14 cellular contexts compared by ENCODE assay signal in the genomic region with DNA sequence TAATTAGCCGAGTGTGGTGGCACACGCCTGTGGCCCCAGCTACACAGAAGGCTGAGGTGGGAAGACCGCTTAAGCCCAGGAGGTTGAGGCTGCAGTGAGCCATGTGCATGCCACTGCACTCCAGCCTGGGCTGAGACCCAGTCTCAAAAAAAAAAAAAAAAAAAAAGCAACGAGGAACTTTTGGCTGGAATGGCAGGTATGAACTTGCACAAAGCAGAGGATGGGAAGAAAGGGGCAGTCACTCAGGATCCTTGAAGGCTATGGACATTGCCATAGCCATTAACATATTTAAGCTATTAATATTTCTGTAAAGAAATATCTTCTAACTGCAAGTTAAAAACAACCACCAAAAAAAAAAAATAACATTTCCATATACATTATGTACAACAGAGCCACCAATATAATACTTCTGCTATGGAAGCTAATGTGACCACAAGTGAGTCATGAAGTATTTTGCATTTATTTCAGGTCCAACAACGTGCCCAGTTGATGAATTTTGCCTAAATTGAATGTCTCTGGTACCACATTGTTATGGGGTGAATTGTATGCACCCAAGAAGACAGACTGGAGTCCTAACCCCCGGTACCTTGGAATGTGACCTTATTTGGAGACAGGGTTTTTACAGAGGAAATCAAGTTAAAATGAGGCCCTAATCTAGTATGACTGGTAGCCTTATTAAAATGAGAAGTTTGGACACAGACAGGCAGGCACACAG.
DNase-seq lines count a peak whose midpoint lies in the region; ATAC-seq and TF ChIP-seq lines count a peak whose summit lies in the region.
"Had no signal": no experiment of that assay in that cellular context is flagged by ENCODE, and none has a peak within 500 bp of the region (broad histone marks: within the 10 kb centered on the region; RNA-seq: fewer than 3 reads in every experiment).

No MANE protein-coding gene starts in this region.

- H3K27ac Mint-ChIP-seq in MCF 10A (ENCODE audit: low read depth, unreplicated experiment) (peak overlapping the region; percentile 84), WTC11 (no peak overlapping the region)
- H3K27ac Mint-ChIP-seq in natural killer cell treated with Interleukin-12 subunit alpha and Interleukin-12 subunit beta and Interleukin-15 and Interleukin-18, amount 100 ng/mL, for 72 hours: no peak overlapping the region

- peaks cover 48% of the 10 kb centered on the region for H3K4me1 Mint-ChIP-seq in MCF 10A (ENCODE audit: insufficient read depth, unreplicated experiment)
- H3K4me1 Mint-ChIP-seq in natural killer cell treated with Interleukin-12 subunit alpha and Interleukin-12 subunit beta and Interleukin-15 and Interleukin-18, amount 100 ng/mL, for 72 hours (ENCODE audit: low read depth in 2 of 2): peaks cover 72 to 77% of the 10 kb centered on the region in 2 donors
- peaks cover 63% of the 10 kb centered on the region for H3K4me1 Mint-ChIP-seq in WTC11

- H3K27me3 Mint-ChIP-seq in MCF 10A (ENCODE audit: insufficient read depth, unreplicated experiment) (no peaks in the 10 kb centered on the region), WTC11 (ENCODE audit: low read depth) (no peaks in the 10 kb centered on the region)
- H3K27me3 Mint-ChIP-seq in natural killer cell treated with Interleukin-12 subunit alpha and Interleukin-12 subunit beta and Interleukin-15 and Interleukin-18, amount 100 ng/mL, for 72 hours: no peaks in the 10 kb centered on the region
- H3K27me3 Mint-ChIP-seq: activated CD4-positive, alpha-beta T cell treated with anti-CD3 and anti-CD28 coated beads, Interleukin-2, amount 10 ng/mL, durations not matched to agents 24 days and 14 days; naive B cell had no signal

- no peaks in the 10 kb centered on the region for H3K27me3 ChIP-seq in H7 (ENCODE audit: control insufficient read depth, insufficient read depth, low read length)
- H3K27me3 ChIP-seq: heart right ventricle had no signal

- H3K4me3 Mint-ChIP-seq in MCF 10A (ENCODE audit: unreplicated experiment): no peak overlapping the region
- peak overlapping the region; percentile 66 for H3K4me3 Mint-ChIP-seq in natural killer cell treated with Interleukin-12 subunit alpha and Interleukin-12 subunit beta and Interleukin-15 and Interleukin-18, amount 100 ng/mL, for 72 hours
- no peak overlapping the region for H3K4me3 Mint-ChIP-seq in WTC11
- H3K4me3 Mint-ChIP-seq: activated CD4-positive, alpha-beta T cell treated with anti-CD3 and anti-CD28 coated beads, Interleukin-2, amount 10 ng/mL, durations not matched to agents 24 days and 14 days had no signal

- peaks cover 5% of the 10 kb centered on the region for H3K36me3 Mint-ChIP-seq in MCF 10A (ENCODE audit: insufficient read depth, unreplicated experiment)
- peaks cover 4% of the 10 kb centered on the region for H3K36me3 Mint-ChIP-seq in natural killer cell treated with Interleukin-12 subunit alpha and Interleukin-12 subunit beta and Interleukin-15 and Interleukin-18, amount 100 ng/mL, for 72 hours
- H3K36me3 Mint-ChIP-seq in WTC11: peaks cover 1% of the 10 kb centered on the region
- H3K36me3 Mint-ChIP-seq: naive B cell had no signal

- POLR2A ChIA-PET in MCF 10A (lab: Yijun Ruan, JAX) (interaction anchor here (1.0 to 13.6 kb wide), 6 partner anchors 10 to 68 kb away, joined by 3 to 120 read pairs (median 6); no protein-coding TSS in a partner anchor), WTC11 (lab: Charles Lee) (interaction anchor here (0.6 to 0.9 kb wide), 2 partner anchors 17 to 60 kb away, joined by 4 to 6 read pairs; no protein-coding TSS in a partner anchor)

- H3K9me3 Mint-ChIP-seq in MCF 10A (ENCODE audit: unreplicated experiment) (no peaks in the 10 kb centered on the region), WTC11 (peaks cover 2% of the 10 kb centered on the region; the same call in 1 of the 2 replicates)
- peaks cover 3% of the 10 kb centered on the region for H3K9me3 Mint-ChIP-seq in natural killer cell treated with Interleukin-12 subunit alpha and Interleukin-12 subunit beta and Interleukin-15 and Interleukin-18, amount 100 ng/mL, for 72 hours
- H3K9me3 Mint-ChIP-seq: activated CD4-positive, alpha-beta T cell treated with anti-CD3 and anti-CD28 coated beads, Interleukin-2, amount 10 ng/mL, durations not matched to agents 24 days and 14 days had no signal

- BruUV-seq in MCF 10A (replicated peaks; lab: Mats Ljungman, UMichigan): no TSS peak

- intact Hi-C loops in MCF 10A (cut with micrococcal nuclease): no loop called here

- no peak for ATAC-seq in natural killer cell treated with Interleukin-12 subunit alpha and Interleukin-12 subunit beta and Interleukin-15 and Interleukin-18, amount 100 ng/mL, for 72 hours
- ATAC-seq in GM19035 (IDR thresholded peaks at IDR 0.05; ENCODE audit: unreplicated experiment) (no peak), WTC11 (no peak)
- ATAC-seq: heart right ventricle had no signal

- CTCF ChIA-PET in MCF 10A (lab: Yijun Ruan, JAX) (interaction anchor here (0.5 to 1.2 kb wide), 8 partner anchors 8 to 173 kb away, joined by 3 to 4 read pairs (median 3); no protein-coding TSS in a partner anchor), WTC11 (lab: Charles Lee) (interaction anchor here (0.7 kb wide), 1 partner anchor 1118 kb away, joined by 3 read pairs; no protein-coding TSS in a partner anchor)

- no peak overlapping the region for H3K4me3 ChIP-seq in AG10803 (ENCODE audit: low read length)
- no peak overlapping the region for H3K4me3 ChIP-seq in H7 (ENCODE audit: insufficient read depth, low read depth, low read length)
- H3K4me3 ChIP-seq: heart right ventricle had no signal

- no peak for TF ChIP-seq CTCF in AG10803 (conservative IDR thresholded peaks at IDR 0.05; ENCODE audit: low read length)
- no peak for TF ChIP-seq CTCF in MCF 10A (IDR thresholded peaks at IDR 0.05; ENCODE audit: unreplicated experiment)
- TF ChIP-seq CTCF in WTC11 (IDR thresholded peaks at IDR 0.05): no peak

- no peaks in the 10 kb centered on the region for H3K36me3 ChIP-seq in H7 (replicated peaks; ENCODE audit: control insufficient read depth, insufficient read depth, low read length)

- peak; percentile 84 for DNase-seq in AG10803 (ENCODE audit: low read depth)
- DNase-seq in HT1080 (ENCODE audit: low read depth): peak; percentile 61
- DNase-seq in MCF 10A (ENCODE audit: unreplicated experiment): peak; percentile 55
- no peak for DNase-seq in natural killer cell treated with Interleukin-12 subunit alpha and Interleukin-12 subunit beta and Interleukin-15 and Interleukin-18, amount 100 ng/mL, for 72 hours (ENCODE audit: low spot score)
- DNase-seq in WTC11 (ENCODE audit: low spot score): no peak
- no peak for DNase-seq in H7
- DNase-seq in NAMALWA (ENCODE audit: low spot score): no peak
- DNase-seq: activated CD4-positive, alpha-beta T cell treated with anti-CD3 and anti-CD28 coated beads, Interleukin-2, amount 10 ng/mL, durations not matched to agents 24 days and 14 days; heart right ventricle; naive B cell; NCI-H2107; RPMI8226; stimulated activated CD4-positive, alpha-beta T cell treated with anti-CD3 and anti-CD28 coated beads, Interleukin-2, amount 100 ng/mL, for 48 hours had no signal

TF ChIP-seq in WTC11, 78 proteins besides CTCF, POLR2A, EP300 and RAD21 (continues in another document):
- TF ChIP-seq RELA (CRISPR knock-in tag; IDR thresholded peaks at IDR 0.05; ENCODE audit: borderline replicate concordance) (no peak), MYBL2 (CRISPR knock-in tag; IDR thresholded peaks at IDR 0.05) (no peak), ETV6 (CRISPR knock-in tag; IDR thresholded peaks at IDR 0.05) (no peak), ZNF416 (CRISPR knock-in tag; IDR thresholded peaks at IDR 0.05) (no peak), ZNF219 (CRISPR knock-in tag; IDR thresholded peaks at IDR 0.05; ENCODE audit: borderline replicate concordance) (no peak), MXD4 (CRISPR knock-in tag; IDR thresholded peaks at IDR 0.05; ENCODE audit: borderline replicate concordance) (no peak)
- TF ChIP-seq, protein P1, sequence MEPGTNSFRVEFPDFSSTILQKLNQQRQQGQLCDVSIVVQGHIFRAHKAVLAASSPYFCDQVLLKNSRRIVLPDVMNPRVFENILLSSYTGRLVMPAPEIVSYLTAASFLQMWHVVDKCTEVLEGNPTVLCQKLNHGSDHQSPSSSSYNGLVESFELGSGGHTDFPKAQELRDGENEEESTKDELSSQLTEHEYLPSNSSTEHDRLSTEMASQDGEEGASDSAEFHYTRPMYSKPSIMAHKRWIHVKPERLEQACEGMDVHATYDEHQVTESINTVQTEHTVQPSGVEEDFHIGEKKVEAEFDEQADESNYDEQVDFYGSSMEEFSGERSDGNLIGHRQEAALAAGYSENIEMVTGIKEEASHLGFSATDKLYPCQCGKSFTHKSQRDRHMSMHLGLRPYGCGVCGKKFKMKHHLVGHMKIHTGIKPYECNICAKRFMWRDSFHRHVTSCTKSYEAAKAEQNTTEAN (CRISPR knock-in tag; IDR thresholded peaks at IDR 0.05): no peak
- TF ChIP-seq, protein P2, sequence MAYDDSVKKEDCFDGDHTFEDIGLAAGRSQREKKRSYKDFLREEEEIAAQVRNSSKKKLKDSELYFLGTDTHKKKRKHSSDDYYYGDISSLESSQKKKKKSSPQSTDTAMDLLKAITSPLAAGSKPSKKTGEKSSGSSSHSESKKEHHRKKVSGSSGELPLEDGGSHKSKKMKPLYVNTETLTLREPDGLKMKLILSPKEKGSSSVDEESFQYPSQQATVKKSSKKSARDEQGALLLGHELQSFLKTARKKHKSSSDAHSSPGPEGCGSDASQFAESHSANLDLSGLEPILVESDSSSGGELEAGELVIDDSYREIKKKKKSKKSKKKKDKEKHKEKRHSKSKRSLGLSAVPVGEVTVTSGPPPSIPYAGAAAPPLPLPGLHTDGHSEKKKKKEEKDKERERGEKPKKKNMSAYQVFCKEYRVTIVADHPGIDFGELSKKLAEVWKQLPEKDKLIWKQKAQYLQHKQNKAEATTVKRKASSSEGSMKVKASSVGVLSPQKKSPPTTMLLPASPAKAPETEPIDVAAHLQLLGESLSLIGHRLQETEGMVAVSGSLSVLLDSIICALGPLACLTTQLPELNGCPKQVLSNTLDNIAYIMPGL (CRISPR knock-in tag; IDR thresholded peaks at IDR 0.05): no peak
- TF ChIP-seq, protein P3, sequence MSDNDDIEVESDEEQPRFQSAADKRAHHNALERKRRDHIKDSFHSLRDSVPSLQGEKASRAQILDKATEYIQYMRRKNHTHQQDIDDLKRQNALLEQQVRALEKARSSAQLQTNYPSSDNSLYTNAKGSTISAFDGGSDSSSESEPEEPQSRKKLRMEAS (CRISPR knock-in tag; IDR thresholded peaks at IDR 0.05): no peak

Comparison
In these comparisons a context has a peak if more than half of its experiments do, and no peak if none do; other contexts are left out.
1. DNase-seq: peak in AG10803 (single experiment), HT1080 (single experiment) and MCF 10A (single experiment); none in natural killer cell treated with Interleukin-12 subunit alpha and Interleukin-12 subunit beta and Interleukin-15 and Interleukin-18, amount 100 ng/mL, for 72 hours (single experiment), WTC11 (single experiment), H7 (single experiment) and NAMALWA (single experiment).